Comparison of ENCODE assay signal across 1 cellular context in the genomic region with DNA sequence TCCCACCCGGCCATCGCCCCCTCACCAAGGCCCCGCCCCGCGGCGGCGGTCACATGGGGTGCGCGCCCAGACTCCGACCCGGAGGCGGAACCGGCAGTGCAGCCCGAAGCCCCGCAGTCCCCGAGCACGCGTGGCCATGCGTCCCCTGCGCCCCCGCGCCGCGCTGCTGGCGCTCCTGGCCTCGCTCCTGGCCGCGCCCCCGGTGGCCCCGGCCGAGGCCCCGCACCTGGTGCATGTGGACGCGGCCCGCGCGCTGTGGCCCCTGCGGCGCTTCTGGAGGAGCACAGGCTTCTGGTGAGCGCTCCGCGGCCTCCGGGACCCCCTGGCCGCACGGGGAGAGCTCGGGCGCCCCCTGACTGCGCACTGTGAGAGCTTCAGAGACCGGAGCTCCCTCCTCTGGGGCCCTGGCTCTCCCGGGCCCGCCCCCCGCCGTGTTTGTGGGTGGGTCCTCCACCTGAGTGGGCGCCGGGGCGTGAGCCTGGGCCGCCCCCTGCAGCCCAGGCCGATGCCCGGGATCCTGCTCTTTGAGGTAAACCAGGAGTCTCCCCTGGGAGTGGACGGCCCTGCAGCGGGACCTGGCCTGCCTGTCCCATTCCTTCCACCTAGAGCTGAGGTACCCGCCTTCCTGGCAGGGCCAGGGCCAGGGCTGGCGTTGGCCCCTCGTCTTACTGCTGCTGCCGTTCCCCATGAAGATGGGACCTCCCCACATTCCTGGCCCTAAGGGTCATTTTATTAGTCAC.
A peak's percentile ranks its signal among the peaks of the same experiment; 100 is the strongest.
TF ChIP-seq lines count a peak whose summit lies in the region.

A gene (plus strand): TSS at position 96 of the 740 bp plus-strand sequence. CDS start 41 bp downstream, at position 137.

TF ChIP-seq in IMR-90, 13 proteins besides CTCF, POLR2A, EP300 and RAD21:
- peak; percentile 37; the same call in 1 of the 2 replicates for TF ChIP-seq MAZ (IDR thresholded peaks at IDR 0.05; ENCODE audit: borderline replicate concordance, low read depth, low read length)
- TF ChIP-seq CHD1 (IDR thresholded peaks at IDR 0.05; ENCODE audit: low read depth, low read length): no peak
- TF ChIP-seq, protein P1, sequence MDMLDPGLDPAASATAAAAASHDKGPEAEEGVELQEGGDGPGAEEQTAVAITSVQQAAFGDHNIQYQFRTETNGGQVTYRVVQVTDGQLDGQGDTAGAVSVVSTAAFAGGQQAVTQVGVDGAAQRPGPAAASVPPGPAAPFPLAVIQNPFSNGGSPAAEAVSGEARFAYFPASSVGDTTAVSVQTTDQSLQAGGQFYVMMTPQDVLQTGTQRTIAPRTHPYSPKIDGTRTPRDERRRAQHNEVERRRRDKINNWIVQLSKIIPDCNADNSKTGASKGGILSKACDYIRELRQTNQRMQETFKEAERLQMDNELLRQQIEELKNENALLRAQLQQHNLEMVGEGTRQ (IDR thresholded peaks at IDR 0.05; ENCODE audit: low read depth, low read length): peak; percentile 84
- no peak for TF ChIP-seq RCOR1 (IDR thresholded peaks at IDR 0.05; ENCODE audit: insufficient replicate concordance, low read length)
- TF ChIP-seq MXI1 (IDR thresholded peaks at IDR 0.05; ENCODE audit: borderline replicate concordance, low read depth, low read length): peak; percentile 68
- TF ChIP-seq SMC3 (IDR thresholded peaks at IDR 0.05; ENCODE audit: low read depth, low read length): peak; percentile 15; the same call in 1 of the 2 replicates
- no peak for TF ChIP-seq RFX5 (IDR thresholded peaks at IDR 0.05; ENCODE audit: low read depth, low read length)
- TF ChIP-seq FOS (IDR thresholded peaks at IDR 0.05; ENCODE audit: low read depth, low read length): no peak
- no peak for TF ChIP-seq NFE2L2 (IDR thresholded peaks at IDR 0.05; ENCODE audit: low read depth, low read length)
- TF ChIP-seq MAFK (IDR thresholded peaks at IDR 0.05; ENCODE audit: low read depth, low read length): no peak
- no peak for TF ChIP-seq BHLHE40 (IDR thresholded peaks at IDR 0.05; ENCODE audit: low read depth, low read length)
- TF ChIP-seq, protein P2, sequence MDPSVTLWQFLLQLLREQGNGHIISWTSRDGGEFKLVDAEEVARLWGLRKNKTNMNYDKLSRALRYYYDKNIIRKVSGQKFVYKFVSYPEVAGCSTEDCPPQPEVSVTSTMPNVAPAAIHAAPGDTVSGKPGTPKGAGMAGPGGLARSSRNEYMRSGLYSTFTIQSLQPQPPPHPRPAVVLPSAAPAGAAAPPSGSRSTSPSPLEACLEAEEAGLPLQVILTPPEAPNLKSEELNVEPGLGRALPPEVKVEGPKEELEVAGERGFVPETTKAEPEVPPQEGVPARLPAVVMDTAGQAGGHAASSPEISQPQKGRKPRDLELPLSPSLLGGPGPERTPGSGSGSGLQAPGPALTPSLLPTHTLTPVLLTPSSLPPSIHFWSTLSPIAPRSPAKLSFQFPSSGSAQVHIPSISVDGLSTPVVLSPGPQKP (IDR thresholded peaks at IDR 0.05; ENCODE audit: borderline replicate concordance, low read depth, low read length): no peak
- TF ChIP-seq CEBPB (IDR thresholded peaks at IDR 0.05; ENCODE audit: low read depth, low read length): no peak
